Comparison of ENCODE assay signal across 12 cellular contexts in genomic region chr11:58864335-58864734, GRCh38.
"Had no signal": no experiment of that assay in that cellular context is flagged by ENCODE, and none has a peak within 500 bp of the region (broad histone marks: within the 10 kb centered on the region; RNA-seq: fewer than 3 reads in every experiment).

No MANE protein-coding gene starts in this region.

- H3K4me2 ChIP-seq: KMS-11 had no signal

- H3K36me3 ChIP-seq: HAP-1 had no signal

- H2AFZ ChIP-seq: GM23248 had no signal

- H3K4me3 Mint-ChIP-seq: HFFc6, IgD-negative memory B cell had no signal

- ATAC-seq: HCT116, HepG2 had no signal

- H3K36me3 Mint-ChIP-seq: IgD-negative memory B cell had no signal

- H3K4me1 ChIP-seq: HAP-1 had no signal

- H3K27ac Mint-ChIP-seq: HFFc6, IgD-negative memory B cell had no signal

- H3K27ac ChIP-seq: GM23248, HL-60, KMS-11 had no signal

- H3K4me3 ChIP-seq: GM23248, HAP-1 had no signal

- H3K9me3 ChIP-seq: HAP-1 had no signal

- DNase-seq: GM23248, GOT3, H7, HFFc6, Karpas-422, KBM-7 had no signal

- H3K9ac ChIP-seq: GM23248, KMS-11 had no signal
